Comparison of ENCODE assay signal across 1 cellular context in genomic region chr1:228145050-228145343, GRCh38.
TF ChIP-seq lines count a peak whose summit lies in the region.

No MANE protein-coding gene starts in this region.

TF ChIP-seq in GM12878, 131 proteins besides CTCF, POLR2A, EP300 and RAD21:
- no peak for TF ChIP-seq PRDM15 (CRISPR knock-in tag; IDR thresholded peaks at IDR 0.05)
TF ChIP-seq in GM12878: peak in this region for 0.
